In the genomic region with DNA sequence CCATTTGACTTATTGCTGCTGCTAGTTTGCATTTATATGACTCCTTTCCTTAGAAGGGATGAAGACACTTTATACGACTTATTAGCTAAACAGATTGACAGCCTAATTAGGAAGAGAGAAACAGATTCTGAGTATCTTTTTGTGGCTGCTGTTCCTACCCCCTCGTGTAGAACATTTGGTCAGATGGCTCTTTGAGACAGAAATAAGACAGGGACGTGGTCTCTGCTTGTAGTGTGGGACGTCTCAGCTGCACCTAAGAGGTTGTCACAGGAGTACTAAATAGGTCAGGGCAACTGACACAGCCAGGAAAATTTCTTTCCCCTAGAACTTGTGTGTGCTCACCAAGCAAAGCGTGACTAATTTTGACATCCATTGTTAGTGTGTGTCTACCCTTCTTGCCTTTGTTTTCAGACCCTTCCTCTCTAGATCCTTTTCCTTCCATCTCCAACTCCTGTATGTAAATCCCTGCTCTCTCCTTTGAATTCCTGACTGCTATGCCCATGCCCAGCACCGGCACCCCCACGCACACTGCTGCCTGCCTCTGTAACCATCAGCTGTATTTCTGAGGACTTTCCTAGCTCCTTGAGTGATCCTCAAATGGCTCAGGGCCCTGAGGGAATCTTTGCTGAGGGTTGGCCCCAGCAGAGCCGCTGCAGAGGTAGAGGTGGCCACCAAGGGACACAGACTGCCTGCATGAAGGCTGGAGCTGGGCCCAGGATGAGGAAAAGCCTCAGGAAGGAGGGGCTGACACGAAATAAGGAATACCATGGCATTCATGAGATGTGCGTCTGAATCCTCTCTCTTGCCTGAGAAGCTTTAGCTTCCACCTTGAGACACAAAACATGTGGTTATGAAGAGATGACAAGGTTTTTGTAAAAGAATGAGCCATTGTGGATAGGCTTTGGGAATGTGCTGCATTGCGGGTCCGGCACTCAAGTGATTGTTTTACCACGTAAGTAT, we compare ENCODE assay signal across 11 cellular contexts.
DNase-seq lines count a peak whose midpoint lies in the region; ATAC-seq, FAIRE-seq and TF ChIP-seq lines count a peak whose summit lies in the region.
"Had no signal": no experiment of that assay in that cellular context is flagged by ENCODE, and none has a peak within 500 bp of the region (broad histone marks: within the 10 kb centered on the region; RNA-seq: fewer than 3 reads in every experiment).

No MANE protein-coding gene starts in this region.

- peaks cover 3% of the 10 kb centered on the region for H3K4me1 ChIP-seq in testis

- H3K4me3 Mint-ChIP-seq in T-cell (peak overlapping the region; percentile 82 to 86 (median 83)), naive B cell (peak overlapping the region in 4 of 8 donors; percentile 5 to 75 (median 38))
- H3K4me3 Mint-ChIP-seq: HFFc6 had no signal

- peak; percentile 48 for DNase-seq in GM10248 (ENCODE audit: extremely low spot score)
- DNase-seq in GM20000 (ENCODE audit: low spot score) = peak; percentile 30
- no peak for DNase-seq in T-cell
- no peak for DNase-seq in naive B cell
- no peak for DNase-seq in testis
- DNase-seq in NCI-H128 (lab: John Stamatoyannopoulos, UW; ENCODE audit: unreplicated experiment) = no peak
- no peak for DNase-seq in H54 (ENCODE audit: insufficient read length, low spot score)
- DNase-seq: HFFc6, NCI-H69, sigmoid colon had no signal

- H3K9me3 ChIP-seq in testis = no peaks in the 10 kb centered on the region
- H3K9me3 ChIP-seq: sigmoid colon had no signal

- POLR2A ChIA-PET in GM10248 (lab: Yijun Ruan, JAX) (interaction anchor here (1.2 to 1.3 kb wide), 4 partner anchors 8 to 29 kb away, joined by 3 to 6 read pairs (median 4); no protein-coding TSS in a partner anchor), T-cell (lab: Charles Lee) (interaction anchor here (1.0 to 1.6 kb wide), 3 partner anchors 20 to 50 kb away, joined by 3 to 11 read pairs (median 4); no protein-coding TSS in a partner anchor)

- peaks cover 79% of the 10 kb centered on the region for H3K36me3 Mint-ChIP-seq in T-cell
- peaks cover 0 to 6% of the 10 kb centered on the region in 2 donors for H3K36me3 Mint-ChIP-seq in naive B cell

- H3K4me3 ChIP-seq in testis = no peak overlapping the region
- H3K4me3 ChIP-seq: K562, sigmoid colon had no signal

- CTCF ChIA-PET in GM10248 (lab: Yijun Ruan, JAX) = interaction anchor here (0.9 to 6.9 kb wide), 20 partner anchors 8 to 367 kb away, joined by 3 to 43 read pairs (median 8); no protein-coding TSS in a partner anchor
- CTCF ChIA-PET in T-cell (lab: Charles Lee) = interaction anchor here in 1 of 2 donors (1.0 to 1.8 kb wide), 3 partner anchors 9 to 64 kb away, joined by 3 to 6 read pairs (median 4); no protein-coding TSS in a partner anchor

- no peak overlapping the region for H3K27ac ChIP-seq in testis
- H3K27ac ChIP-seq: sigmoid colon had no signal

- no peaks in the 10 kb centered on the region for H3K27me3 ChIP-seq in testis
- H3K27me3 ChIP-seq: sigmoid colon had no signal

- TF ChIP-seq CTCF in GM10248 (IDR thresholded peaks at IDR 0.05; ENCODE audit: control extremely low read depth, extremely low read depth, low read depth, missing control alignments) = no peak
- TF ChIP-seq CTCF in GM20000 (IDR thresholded peaks at IDR 0.05; ENCODE audit: extremely low read depth, missing control alignments) = no peak
- TF ChIP-seq CTCF in testis (IDR thresholded peaks at IDR 0.05) = no peak

- no peaks in the 10 kb centered on the region for H3K9me3 Mint-ChIP-seq in T-cell
- H3K9me3 Mint-ChIP-seq in naive B cell = no peaks in the 10 kb centered on the region
- H3K9me3 Mint-ChIP-seq: HFFc6 had no signal

- no peaks in the 10 kb centered on the region for H3K27me3 Mint-ChIP-seq in T-cell
- H3K27me3 Mint-ChIP-seq in naive B cell = no peaks in the 10 kb centered on the region

- FAIRE-seq in H54 (lab: Jason Lieb, UNC) = no peak
- FAIRE-seq: K562 had no signal

- no peak for TF ChIP-seq POLR2A in testis (IDR thresholded peaks at IDR 0.05)
- no peak for TF ChIP-seq POLR2A in H54 (IDR thresholded peaks at IDR 0.05; ENCODE audit: low read depth, low read length)

- 85 to 87% methylated on average over 13 of the region's 13 CpGs for WGBS in testis, 2 donors

- H3K36me3 ChIP-seq in testis (ENCODE audit: low read depth, missing control alignments) = no peaks in the 10 kb centered on the region
- H3K36me3 ChIP-seq: sigmoid colon had no signal

- peaks cover 57 to 86% (median 77%) of the 10 kb centered on the region in 3 donors for H3K4me1 Mint-ChIP-seq in T-cell
- peaks cover 41 to 58% (median 51%) of the 10 kb centered on the region in 3 donors for H3K4me1 Mint-ChIP-seq in naive B cell

- H3K27ac Mint-ChIP-seq in T-cell = peak overlapping the region; percentile 95 to 96
- H3K27ac Mint-ChIP-seq in naive B cell = peak overlapping the region in 5 of 6 donors; percentile 10 to 71 (median 26)
- H3K27ac Mint-ChIP-seq: HFFc6 had no signal

- ATAC-seq in T-cell (replicated peaks in 1 of 4) = peak; percentile 17 to 55 (median 46)
- ATAC-seq in naive B cell (ENCODE audit: low read depth in 2 of 2) = no peak
- ATAC-seq: K562 had no signal

- intact Hi-C loops in testis (cut with DNase I; ENCODE audit: low total_unique reads) = no loop called here

Comparison
In these comparisons a context has a peak if more than half of its experiments do, and no peak if none do; other contexts are left out.
1. DNase-seq: peak in GM10248 (single experiment) and GM20000 (single experiment); none in T-cell (0 of 34), naive B cell (single experiment), testis (single experiment), NCI-H128 (single experiment) and H54 (single experiment).
2. ATAC-seq: peak in T-cell (4 of 4); none in naive B cell (0 of 2).